ENCODE assay signal across 8 cellular contexts in the genomic region with DNA sequence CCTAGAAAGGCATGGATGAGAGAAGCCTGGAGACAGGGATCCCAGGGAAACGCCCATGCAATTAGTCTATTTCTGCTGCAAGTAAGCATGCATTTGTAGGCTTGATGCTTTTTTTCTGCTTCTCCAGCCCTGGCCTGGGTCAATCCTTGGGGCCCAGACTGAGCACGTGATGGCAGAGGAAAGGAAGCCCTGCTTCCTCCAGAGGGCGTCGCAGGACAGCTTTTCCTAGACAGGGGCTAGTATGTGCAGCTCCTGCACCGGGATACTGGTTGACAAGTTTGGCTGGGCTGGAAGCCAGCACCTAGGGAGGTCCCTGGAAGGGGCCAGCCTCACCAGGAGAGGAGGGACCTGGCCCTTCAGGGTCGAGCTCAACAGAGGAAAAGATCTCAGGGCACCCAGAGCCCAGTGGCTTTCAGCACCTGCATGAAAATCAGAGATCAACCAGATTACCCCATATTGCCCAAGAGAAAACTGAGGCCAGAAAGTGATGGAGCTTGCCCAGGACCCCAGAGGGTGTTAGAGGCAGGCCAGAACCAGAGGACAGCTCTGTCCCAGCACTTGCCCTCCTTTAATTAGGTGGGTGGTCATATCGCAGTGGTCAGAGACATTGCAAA.
DNase-seq lines count a peak whose midpoint lies in the region; ATAC-seq and TF ChIP-seq lines count a peak whose summit lies in the region.

No MANE protein-coding gene starts in this region.

- no peaks in the 10 kb centered on the region for H3K36me3 ChIP-seq in HCT116 (ENCODE audit: control insufficient read depth in 1 of 2, insufficient read depth in 2 of 2, low read length in 2 of 2)
- H3K36me3 ChIP-seq in WERI-Rb-1: no peaks in the 10 kb centered on the region

- BruUV-seq in HCT116 (replicated peaks; lab: Mats Ljungman, UMichigan): no TSS peak

- ATAC-seq in HCT116: peak; percentile 94
- ATAC-seq in HG03097 (IDR thresholded peaks at IDR 0.05; ENCODE audit: low FRiP score, unreplicated experiment): no peak

- H3K27me3 ChIP-seq in HCT116 (ENCODE audit: insufficient read depth, low read length) (no peaks in the 10 kb centered on the region), WERI-Rb-1 (ENCODE audit: insufficient read depth, low read depth, severe bottlenecking) (no peaks in the 10 kb centered on the region)

- POLR2A ChIA-PET in HCT116 (lab: Charles Lee): no interaction called here

- intact Hi-C loops in HCT116 (cut with micrococcal nuclease): loop anchor here (1.0 to 10.0 kb wide), 5 partner anchors 850 to 1393 kb away; no protein-coding TSS in a partner anchor

- H3K4me3 ChIP-seq in HCT116 (replicated peaks in 1 of 2; ENCODE audit: low read depth in 1 of 2, low read length in 2 of 2) (no peak overlapping the region), WERI-Rb-1 (ENCODE audit: low read depth, low read length) (no peak overlapping the region)

- no peak overlapping the region for H3K9ac ChIP-seq in HCT116 (ENCODE audit: low read length)

- DNase-seq in EL (peak; percentile 76), HCT116 (ENCODE audit: low read depth, low spot score) (peak; percentile 78), NCI-H1694 treated with DMSO at 0.1 percent for 48 hours (lab: John Stamatoyannopoulos, UW) (peak; percentile 12), WERI-Rb-1 (peak; percentile 92), fibroblast of the conjunctiva (ENCODE audit: low read depth) (peak; percentile 72), non-pigmented ciliary epithelial cell (ENCODE audit: low read depth) (peak; percentile 18)
- DNase-seq in central memory CD4-positive, alpha-beta T cell: no peak

- no peaks in the 10 kb centered on the region for H3K79me2 ChIP-seq in HCT116 (ENCODE audit: insufficient read depth, low read length)

- TF ChIP-seq CTCF in HCT116 (IDR thresholded peaks at IDR 0.05 in 2 of 3, conservative IDR thresholded peaks at IDR 0.05 in 1 of 3; ENCODE audit: borderline replicate concordance in 1 of 3, insufficient read depth in 1 of 3, low read depth in 2 of 3, low read length in 2 of 3): peak; percentile 71 to 84 (median 83); a peak in 5 of 6 replicates
- peak; percentile 97 for TF ChIP-seq CTCF in WERI-Rb-1 (IDR thresholded peaks at IDR 0.05; ENCODE audit: low read depth, low read length)

- peaks cover 8 to 19% of the 10 kb centered on the region in 2 experiments; a peak in 3 of 4 replicates for H3K4me1 ChIP-seq in HCT116 (ENCODE audit: control insufficient read depth in 1 of 2, insufficient read depth in 2 of 2, low read length in 2 of 2)

- RAD21 ChIA-PET in HCT116 (lab: Charles Lee; ENCODE audit: low non-redundant PET in 1 of 2, low total read pairs in 2 of 2, uncharacterized antibody in 2 of 2, unreplicated experiment in 2 of 2): interaction anchor here in 1 of 2 experiments (1.0 to 1.4 kb wide), 3 partner anchors 850 to 1249 kb away, joined by 3 read pairs; no protein-coding TSS in a partner anchor

- CTCF ChIA-PET in HCT116 (lab: Charles Lee): interaction anchor here (0.8 to 2.1 kb wide), 16 partner anchors 38 to 1415 kb away, joined by 3 to 19 read pairs (median 4); no protein-coding TSS in a partner anchor

- no peak overlapping the region for H3K4me2 ChIP-seq in HCT116 (ENCODE audit: low read length)

- H3K9me3 ChIP-seq in HCT116 (ENCODE audit: control insufficient read depth in 1 of 2, insufficient read depth in 1 of 2, low read depth in 1 of 2, low read length in 2 of 2) (no peaks in the 10 kb centered on the region), WERI-Rb-1 (ENCODE audit: severe bottlenecking) (no peaks in the 10 kb centered on the region)

- H3K9me2 ChIP-seq in HCT116 (ENCODE audit: insufficient read depth): no peaks in the 10 kb centered on the region

- TF ChIP-seq RAD21 in HCT116 (IDR thresholded peaks at IDR 0.05; ENCODE audit: low read depth): peak; percentile 98

- peak overlapping the region; percentile 80 for H2AFZ ChIP-seq in HCT116 (ENCODE audit: low read depth, low read length, poor library complexity, severe bottlenecking)

- no peak for TF ChIP-seq POLR2A in HCT116 (IDR thresholded peaks at IDR 0.05; ENCODE audit: borderline replicate concordance, extremely low read depth, insufficient read depth, insufficient read length)

- H4K20me1 ChIP-seq in HCT116 (ENCODE audit: insufficient read depth): no peaks in the 10 kb centered on the region

- H3K27ac ChIP-seq in HCT116 (ENCODE audit: low read depth, low read length): no peak overlapping the region
- no peak overlapping the region for H3K27ac ChIP-seq in WERI-Rb-1

TF ChIP-seq in HCT116, 20 proteins besides CTCF, POLR2A, EP300 and RAD21:
- TF ChIP-seq ZNF274 (IDR thresholded peaks at IDR 0.05; ENCODE audit: low read depth, low read length): no peak
- TF ChIP-seq CEBPB (IDR thresholded peaks at IDR 0.05; ENCODE audit: low read depth): no peak
- peak; percentile 14 for TF ChIP-seq TCF7L2 (IDR thresholded peaks at IDR 0.05; ENCODE audit: borderline replicate concordance, extremely low read depth, insufficient read depth, insufficient read length)
- no peak for TF ChIP-seq SP1 (IDR thresholded peaks at IDR 0.05; ENCODE audit: low read depth)
- TF ChIP-seq MAX (IDR thresholded peaks at IDR 0.05): peak; percentile 77
- no peak for TF ChIP-seq EZH2phosphoT487 (IDR thresholded peaks at IDR 0.05; ENCODE audit: borderline replicate concordance)
- TF ChIP-seq ZBTB33 (IDR thresholded peaks at IDR 0.05; ENCODE audit: extremely low read depth, insufficient replicate concordance, low read length): no peak
- no peak for TF ChIP-seq ELF1 (IDR thresholded peaks at IDR 0.05; ENCODE audit: borderline replicate concordance, low read depth)
- no peak for TF ChIP-seq EZH2 (IDR thresholded peaks at IDR 0.05)
- TF ChIP-seq SIN3A (IDR thresholded peaks at IDR 0.05; ENCODE audit: low read depth): no peak
- TF ChIP-seq SRF (IDR thresholded peaks at IDR 0.05; ENCODE audit: low read depth): no peak
- TF ChIP-seq EGR1 (IDR thresholded peaks at IDR 0.05; ENCODE audit: low read depth): no peak
- no peak for TF ChIP-seq ZFX (IDR thresholded peaks at IDR 0.05)
- TF ChIP-seq ATF3 (IDR thresholded peaks at IDR 0.05): no peak
- no peak for TF ChIP-seq JUND (IDR thresholded peaks at IDR 0.05)
TF ChIP-seq in HCT116: peak in this region for 2.
